2 cellular contexts compared by ENCODE assay signal in the genomic region with DNA sequence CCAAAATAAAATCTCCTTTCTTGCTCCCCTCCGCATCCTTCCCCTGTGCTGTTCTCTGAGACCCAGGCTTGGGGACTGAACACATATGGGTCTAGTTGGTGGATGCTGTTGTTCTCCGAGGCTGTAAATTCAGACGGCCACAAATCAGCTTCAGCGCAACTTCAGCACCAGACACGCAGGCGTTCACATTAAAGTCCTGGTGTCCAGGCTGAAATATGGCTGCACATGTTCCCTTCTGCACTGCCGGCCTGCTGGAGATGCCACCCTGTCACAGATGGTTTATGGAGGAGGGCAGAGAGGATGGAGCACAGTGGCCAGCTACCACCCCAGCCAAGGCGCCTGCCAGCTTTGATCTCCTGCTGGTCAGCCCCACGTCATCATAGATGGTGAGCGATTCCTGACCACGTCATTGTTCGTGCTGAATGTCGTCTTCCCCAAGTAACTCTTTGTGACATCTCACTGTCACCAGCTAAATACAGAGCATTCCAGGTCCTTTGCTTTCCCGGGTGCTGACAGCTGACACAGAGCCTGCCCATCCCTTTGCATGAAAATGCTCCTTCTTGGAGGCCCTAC.
TF ChIP-seq lines count a peak whose summit lies in the region.

No MANE protein-coding gene starts in this region.

TF ChIP-seq in IMR-90, 13 proteins besides CTCF, POLR2A, EP300 and RAD21:
- TF ChIP-seq ELK1 (IDR thresholded peaks at IDR 0.05; ENCODE audit: borderline replicate concordance, low read depth, low read length) (no peak), BHLHE40 (IDR thresholded peaks at IDR 0.05; ENCODE audit: low read depth, low read length) (no peak), MAZ (IDR thresholded peaks at IDR 0.05; ENCODE audit: borderline replicate concordance, low read depth, low read length) (no peak), NFE2L2 (IDR thresholded peaks at IDR 0.05; ENCODE audit: low read depth, low read length) (no peak), MXI1 (IDR thresholded peaks at IDR 0.05; ENCODE audit: borderline replicate concordance, low read depth, low read length) (no peak)
- TF ChIP-seq, protein P1, sequence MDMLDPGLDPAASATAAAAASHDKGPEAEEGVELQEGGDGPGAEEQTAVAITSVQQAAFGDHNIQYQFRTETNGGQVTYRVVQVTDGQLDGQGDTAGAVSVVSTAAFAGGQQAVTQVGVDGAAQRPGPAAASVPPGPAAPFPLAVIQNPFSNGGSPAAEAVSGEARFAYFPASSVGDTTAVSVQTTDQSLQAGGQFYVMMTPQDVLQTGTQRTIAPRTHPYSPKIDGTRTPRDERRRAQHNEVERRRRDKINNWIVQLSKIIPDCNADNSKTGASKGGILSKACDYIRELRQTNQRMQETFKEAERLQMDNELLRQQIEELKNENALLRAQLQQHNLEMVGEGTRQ (IDR thresholded peaks at IDR 0.05; ENCODE audit: low read depth, low read length): no peak

TF ChIP-seq in K562, 482 proteins besides CTCF, POLR2A, EP300 and RAD21:
- TF ChIP-seq, protein P2, sequence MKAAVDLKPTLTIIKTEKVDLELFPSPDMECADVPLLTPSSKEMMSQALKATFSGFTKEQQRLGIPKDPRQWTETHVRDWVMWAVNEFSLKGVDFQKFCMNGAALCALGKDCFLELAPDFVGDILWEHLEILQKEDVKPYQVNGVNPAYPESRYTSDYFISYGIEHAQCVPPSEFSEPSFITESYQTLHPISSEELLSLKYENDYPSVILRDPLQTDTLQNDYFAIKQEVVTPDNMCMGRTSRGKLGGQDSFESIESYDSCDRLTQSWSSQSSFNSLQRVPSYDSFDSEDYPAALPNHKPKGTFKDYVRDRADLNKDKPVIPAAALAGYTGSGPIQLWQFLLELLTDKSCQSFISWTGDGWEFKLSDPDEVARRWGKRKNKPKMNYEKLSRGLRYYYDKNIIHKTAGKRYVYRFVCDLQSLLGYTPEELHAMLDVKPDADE (conservative IDR thresholded peaks at IDR 0.05; ENCODE audit: control insufficient read depth, low read depth, low read length): no peak
- TF ChIP-seq ATF1 (CRISPR knock-in tag; IDR thresholded peaks at IDR 0.05) (no peak), ATF1 (tag; IDR thresholded peaks at IDR 0.05) (0 out of 2 replicates have a peak, but pooled peaks have one; percentile 26), ELF4 (CRISPR knock-in tag; IDR thresholded peaks at IDR 0.05) (no peak)
